8 cellular contexts compared by ENCODE assay signal in the genomic region with DNA sequence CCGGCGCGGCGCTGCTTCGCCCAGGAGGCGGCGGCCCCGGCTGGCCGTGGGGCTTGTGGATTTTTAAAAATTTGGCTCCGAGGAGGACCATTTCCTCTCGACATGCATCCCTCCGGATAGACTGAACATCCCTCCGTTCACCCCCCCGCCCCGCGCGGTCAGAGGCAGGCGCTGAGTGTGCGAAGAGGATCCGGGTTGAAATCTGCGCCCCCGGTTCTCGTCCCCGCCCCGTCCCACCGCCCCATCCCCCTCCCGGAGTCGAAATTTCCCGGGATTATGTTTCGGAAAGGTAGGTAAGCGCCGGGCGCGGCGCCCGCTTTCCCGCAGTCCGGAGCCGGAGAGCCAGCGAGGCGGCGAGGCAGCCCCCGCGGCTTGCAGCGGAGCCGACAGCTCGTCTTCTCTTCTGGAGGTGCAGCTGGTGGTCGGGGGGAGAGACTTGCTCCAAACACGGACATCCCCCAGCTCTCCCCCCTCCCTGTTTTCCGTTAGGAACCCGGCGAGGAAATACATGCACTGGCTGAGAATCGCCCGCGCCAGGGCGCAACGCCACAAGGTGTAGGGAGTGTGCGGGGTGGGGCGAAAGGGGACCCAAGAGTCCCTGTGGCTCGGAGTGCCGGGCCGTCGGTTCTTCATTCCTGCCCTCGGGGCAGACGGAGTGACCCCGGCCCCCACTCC. TPM values are rescaled to one million over a fixed set of nuclear protein-coding genes. Genes with fewer than 3 reads are reported as not detected.
DNase-seq lines count a peak whose midpoint lies in the region; ATAC-seq and TF ChIP-seq lines count a peak whose summit lies in the region.

A gene (plus strand): TSS at position 261 of the 675 bp plus-strand sequence.

- peak within 1 kb of the TSS; percentile 95 to 97 (median 96) for H3K9ac ChIP-seq in skeletal muscle tissue (ENCODE audit: low read depth in 1 of 3, low read length in 3 of 3)

- no peaks in the 10 kb centered on the region for H3K27me3 ChIP-seq in BJ (ENCODE audit: control insufficient read depth, insufficient read depth, low read length)
- H3K27me3 ChIP-seq in skeletal muscle tissue (ENCODE audit: control insufficient read depth in 3 of 3, insufficient read depth in 3 of 3, low read length in 3 of 3) = no peaks in the 10 kb centered on the region

- ATAC-seq in GM19351 (IDR thresholded peaks at IDR 0.05; ENCODE audit: unreplicated experiment) (peak; percentile 15), HG03460 (IDR thresholded peaks at IDR 0.05; ENCODE audit: unreplicated experiment) (peak; percentile 14)

- CTCF ChIA-PET in BJ (lab: Yijun Ruan, JAX) = interaction anchor here (0.9 to 2.9 kb wide), 3 partner anchors 108 to 127 kb away, joined by 3 to 19 read pairs (median 9); no protein-coding TSS in a partner anchor

- DNase-seq in BJ (ENCODE audit: low read depth) = no peak
- peak; percentile 44 for DNase-seq in UCSD-AML1 (lab: John Stamatoyannopoulos, UW; ENCODE audit: unreplicated experiment)
- peak; percentile 24 to 27 for DNase-seq in cardiac fibroblast (ENCODE audit: low read depth in 2 of 2)
- DNase-seq in inferior parietal cortex (ENCODE audit: extremely low spot score) = peak; percentile 20
- no peak for DNase-seq in OCI-M1 (lab: John Stamatoyannopoulos, UW)

- H3K4me1 ChIP-seq in skeletal muscle tissue (ENCODE audit: control insufficient read depth in 3 of 3, insufficient read depth in 3 of 3, low read length in 3 of 3) = peaks cover 15 to 36% (median 23%) of the 10 kb centered on the region in 3 donors

- no peaks in the 10 kb centered on the region for H3K9me3 ChIP-seq in skeletal muscle tissue (ENCODE audit: control insufficient read depth in 3 of 3, low read length in 3 of 3)

- H3K4me3 ChIP-seq in BJ (ENCODE audit: low read depth, low read length) (peak within 1 kb of the TSS; percentile 83), cardiac fibroblast (replicated peaks in 1 of 2; ENCODE audit: low read depth in 2 of 2, low read length in 2 of 2) (peak within 1 kb of the TSS; percentile 80 to 91), skeletal muscle tissue (ENCODE audit: low read length in 3 of 3) (peak within 1 kb of the TSS; percentile 88)

- H3K36me3 ChIP-seq in BJ (ENCODE audit: control insufficient read depth, insufficient read depth, low read length) = no peaks in the 10 kb centered on the region
- peaks cover 0 to 3% (median 0%) of the 10 kb centered on the region in 3 donors for H3K36me3 ChIP-seq in skeletal muscle tissue (ENCODE audit: control insufficient read depth in 3 of 3, insufficient read depth in 3 of 3, low read length in 3 of 3)

- peak within 1 kb of the TSS; percentile 98 for H3K27ac ChIP-seq in skeletal muscle tissue (ENCODE audit: low read depth, low read length)

- POLR2A ChIA-PET in BJ (lab: Charles Lee) = no interaction called here

- TF ChIP-seq CTCF in BJ (IDR thresholded peaks at IDR 0.05; ENCODE audit: insufficient read depth, low read depth, low read length) = no peak
- no peak for TF ChIP-seq CTCF in cardiac fibroblast (IDR thresholded peaks at IDR 0.05; ENCODE audit: low read depth, low read length)

RNA-seq across cellular contexts. Expression of the gene that starts here (rescaled TPM):
- polyA plus RNA-seq in BJ (2011; rRNA removed) = 17.1 and 19.7 TPM in 2 replicates
- 31.5 and 34.1 TPM in 2 replicates for polyA minus RNA-seq in BJ (2011; rRNA and poly(A)+ RNA removed)
- 9.4 TPM for total RNA-seq in skeletal muscle tissue

Comparison
In these comparisons a context has a peak if more than half of its experiments do, and no peak if none do; other contexts are left out.
1. DNase-seq: peak in UCSD-AML1 (single experiment), cardiac fibroblast (2 of 2) and inferior parietal cortex (single experiment); none in BJ (single experiment) and OCI-M1 (single experiment).
2. Peak in every context shown above with its lines, with median percentiles within 50 percentile points of each other: H3K4me3 ChIP-seq.